Comparison of ENCODE assay signal across 22 cellular contexts in the genomic region with DNA sequence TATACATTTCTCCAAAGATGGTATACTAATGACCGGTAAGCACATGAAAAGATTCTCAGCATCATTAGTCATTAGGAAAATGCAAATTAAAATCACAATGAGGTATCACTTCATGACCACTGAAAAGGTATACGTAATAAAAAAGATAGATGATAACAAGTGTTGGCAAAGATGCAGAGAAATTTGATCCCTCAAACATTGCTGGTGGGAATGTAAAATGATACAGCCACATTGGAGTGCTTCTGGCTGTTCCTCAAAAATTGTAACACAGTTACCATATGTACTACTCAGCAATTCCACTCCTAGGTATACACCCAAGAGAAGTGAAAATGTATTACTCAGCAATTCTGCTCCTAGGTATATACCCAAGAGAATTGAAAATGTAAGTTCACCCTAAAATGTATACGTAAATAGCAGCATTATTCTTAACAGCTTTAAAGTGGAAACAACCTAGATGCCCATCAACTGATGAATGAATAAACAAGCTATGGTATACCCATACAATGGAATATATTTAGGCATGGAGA. TPM values are rescaled to one million over a fixed set of nuclear protein-coding genes. Genes with fewer than 3 reads are reported as not detected.
DNase-seq lines count a peak whose midpoint lies in the region; ATAC-seq, FAIRE-seq and TF ChIP-seq lines count a peak whose summit lies in the region.
"Had no signal": no experiment of that assay in that cellular context is flagged by ENCODE, and none has a peak within 500 bp of the region (broad histone marks: within the 10 kb centered on the region; RNA-seq: fewer than 3 reads in every experiment).

No MANE protein-coding gene starts in this region.

- H3K9me3 ChIP-seq in astrocyte (ENCODE audit: insufficient read depth, low read depth, low read length): no peaks in the 10 kb centered on the region

- H3K27ac ChIP-seq in astrocyte (ENCODE audit: low read depth, low read length): no peak overlapping the region
- H3K27ac ChIP-seq: BLaER1, RWPE1 had no signal

- H3K36me3 Mint-ChIP-seq in astrocyte (ENCODE audit: low read depth, unreplicated experiment): peaks cover 4% of the 10 kb centered on the region
- H3K36me3 Mint-ChIP-seq: CD4-positive, alpha-beta memory T cell had no signal

- no peak overlapping the region for H2AFZ ChIP-seq in astrocyte (ENCODE audit: low read depth, low read length)

- no peaks in the 10 kb centered on the region for H3K4me1 ChIP-seq in astrocyte (ENCODE audit: insufficient read depth, low read length)
- H3K4me1 ChIP-seq: BLaER1 had no signal

- no peak overlapping the region for H3K4me3 Mint-ChIP-seq in astrocyte (ENCODE audit: unreplicated experiment)
- H3K4me3 Mint-ChIP-seq: CD4-positive, alpha-beta memory T cell had no signal

- peaks cover 34% of the 10 kb centered on the region for H3K9me3 Mint-ChIP-seq in astrocyte (ENCODE audit: unreplicated experiment)

- H3K27me3 ChIP-seq in astrocyte (ENCODE audit: insufficient read depth, low read length): no peaks in the 10 kb centered on the region
- H3K27me3 ChIP-seq: BLaER1 had no signal

- FAIRE-seq in HTR-8/SVneo (lab: Jason Lieb, UNC) (peak; percentile 16), astrocyte (lab: Jason Lieb, UNC) (no peak)

- peak; percentile 16 for DNase-seq in NCI-H2029 (lab: John Stamatoyannopoulos, UW)
- DNase-seq in NCI-H2029 treated with DMSO at 0.1 percent for 48 hours (lab: John Stamatoyannopoulos, UW): no peak
- no peak for DNase-seq in HTR-8/SVneo (ENCODE audit: insufficient read length, low spot score)
- peak; percentile 13 for DNase-seq in astrocyte (ENCODE audit: low read depth)
- peak; percentile 38 for DNase-seq in iris pigment epithelial cell (ENCODE audit: low read depth)
- no peak for DNase-seq in stimulated activated CD4-positive, alpha-beta T cell treated with anti-CD3 and anti-CD28 coated beads, Interleukin-12 subunit alpha, Interleukin-12 subunit beta, amount 100 ng/mL, for 4 hours
- DNase-seq: CD4-positive, alpha-beta memory T cell; DMS79; H7; KBM-7; NCI-H1436; NCI-H1930; NCI-H510A treated with DMSO at 0.1 percent for 48 hours; NCI-H82; SIG-M5; T-helper 1 cell had no signal

- no peak for TF ChIP-seq CTCF in astrocyte (IDR thresholded peaks at IDR 0.05; ENCODE audit: insufficient read depth, low read depth, low read length)

- no peak overlapping the region for H3K4me2 ChIP-seq in astrocyte (ENCODE audit: low read length)
- H3K4me2 ChIP-seq: BLaER1 had no signal

- H3K79me2 ChIP-seq in astrocyte (ENCODE audit: insufficient read depth, low read length): no peaks in the 10 kb centered on the region

- no peak for ATAC-seq in HG03108 (IDR thresholded peaks at IDR 0.05; ENCODE audit: unreplicated experiment)
- no peak for ATAC-seq in GM18520 (IDR thresholded peaks at IDR 0.05; ENCODE audit: unreplicated experiment)

- no peaks in the 10 kb centered on the region for H3K36me3 ChIP-seq in astrocyte (ENCODE audit: insufficient read depth, low read length)
- H3K36me3 ChIP-seq: BLaER1 had no signal

- H3K27ac Mint-ChIP-seq in astrocyte (ENCODE audit: unreplicated experiment): no peak overlapping the region
- H3K27ac Mint-ChIP-seq: CD4-positive, alpha-beta memory T cell had no signal

- H3K9ac ChIP-seq in astrocyte (ENCODE audit: low read length): no peak overlapping the region
- H3K9ac ChIP-seq: BLaER1 had no signal

- no peaks in the 10 kb centered on the region for H3K4me1 Mint-ChIP-seq in astrocyte (ENCODE audit: low read depth, unreplicated experiment)
- H3K4me1 Mint-ChIP-seq: CD4-positive, alpha-beta memory T cell had no signal

- peaks cover 26% of the 10 kb centered on the region for H3K27me3 Mint-ChIP-seq in astrocyte (ENCODE audit: low read depth, unreplicated experiment)

- no peak overlapping the region for H3K4me3 ChIP-seq in astrocyte (ENCODE audit: insufficient read depth, low read depth, low read length)
- H3K4me3 ChIP-seq: BLaER1 had no signal

- H4K20me1 ChIP-seq in astrocyte (ENCODE audit: insufficient read depth, low read length): no peaks in the 10 kb centered on the region
- H4K20me1 ChIP-seq: BLaER1 had no signal

RNA-seq across cellular contexts. Expression of gene KY, which starts 25.0 kb away (rescaled TPM):
- 0.11 TPM in 1 of 2 replicates, not detected in the other for total RNA-seq in astrocyte
- total RNA-seq: A172; CD4-positive, alpha-beta memory T cell; G401 had no signal

Comparison
In these comparisons a context has a peak if more than half of its experiments do, and no peak if none do; other contexts are left out.
1. DNase-seq: peak in NCI-H2029 (single experiment), astrocyte (single experiment) and iris pigment epithelial cell (single experiment); none in NCI-H2029 treated with DMSO at 0.1 percent for 48 hours (single experiment), HTR-8/SVneo (single experiment) and stimulated activated CD4-positive, alpha-beta T cell treated with anti-CD3 and anti-CD28 coated beads, Interleukin-12 subunit alpha, Interleukin-12 subunit beta, amount 100 ng/mL, for 4 hours (single experiment).